In genomic region chr3:10390641-10391373, GRCh38 we compare ENCODE assay signal across 12 cellular contexts.
A peak's percentile ranks its signal among the peaks of the same experiment; 100 is the strongest.
DNase-seq lines count a peak whose midpoint lies in the region; ATAC-seq, FAIRE-seq and TF ChIP-seq lines count a peak whose summit lies in the region.
"Had no signal": no experiment of that assay in that cellular context is flagged by ENCODE, and none has a peak within 500 bp of the region (broad histone marks: within the 10 kb centered on the region; RNA-seq: fewer than 3 reads in every experiment).

No MANE protein-coding gene starts in this region.

- H3K27ac Mint-ChIP-seq in CD8-positive, alpha-beta memory T cell, result peak overlapping the region in 5 of 8 donors; percentile 15 to 75 (median 29)
- peak overlapping the region; percentile 43 for H3K27ac Mint-ChIP-seq in stimulated activated naive B cell treated with anti-CD40 and anti-IgM and Interleukin-4, amounts not matched to agents 10 μg/mL and 1 μg/mL and 100 μg/mL, for 72 hours
- no peak overlapping the region for H3K27ac Mint-ChIP-seq in natural killer cell treated with Interleukin-12 subunit alpha and Interleukin-12 subunit beta and Interleukin-15 and Interleukin-18, amount 100 ng/mL, for 72 hours

- peak overlapping the region; percentile 20; the same call in 1 of the 2 replicates for H3K4me2 ChIP-seq in OCI-LY1 (ENCODE audit: low read length)
- H3K4me2 ChIP-seq in H1 (ENCODE audit: insufficient read depth in 1 of 2, low read depth in 2 of 2, low read length in 2 of 2), result no peak overlapping the region

- no peaks in the 10 kb centered on the region for H3K79me2 ChIP-seq in OCI-LY1 (ENCODE audit: insufficient read depth, low read length)
- no peaks in the 10 kb centered on the region for H3K79me2 ChIP-seq in H1 (ENCODE audit: control insufficient read depth in 1 of 2, insufficient read depth in 2 of 2, low read length in 2 of 2)

- H3F3A ChIP-seq in OCI-LY1 (ENCODE audit: insufficient read depth, low read length), result 0 out of 2 replicates have a peak, but pooled peaks cover 2% of the 10 kb centered on the region

- TF ChIP-seq CTCF in OCI-LY1 (IDR thresholded peaks at IDR 0.05; ENCODE audit: low read length) (no peak), H1 (IDR thresholded peaks at IDR 0.05; ENCODE audit: control extremely low read depth in 1 of 3, insufficient read depth in 1 of 3, low read depth in 1 of 3, low read length in 3 of 3) (no peak), GM13977 (IDR thresholded peaks at IDR 0.05; ENCODE audit: extremely low read depth, insufficient read depth, missing control alignments) (no peak)

- no peak overlapping the region for H3K14ac ChIP-seq in H1 (ENCODE audit: insufficient read length)

- peaks cover 37% of the 10 kb centered on the region for H3K4me1 ChIP-seq in CD8-positive, alpha-beta memory T cell (ENCODE audit: insufficient read depth, low read length)
- peaks cover 42% of the 10 kb centered on the region for H3K4me1 ChIP-seq in OCI-LY1 (ENCODE audit: insufficient read depth, low read length, severe bottlenecking)
- H3K4me1 ChIP-seq in H1 (replicated peaks in 1 of 4; ENCODE audit: control insufficient read depth in 3 of 4, insufficient read depth in 4 of 4, low read length in 3 of 4), result peaks cover 3 to 16% (median 10%) of the 10 kb centered on the region in 4 experiments
- H3K4me1 ChIP-seq: BE2C had no signal

- peaks cover 48 to 65% (median 50%) of the 10 kb centered on the region in 3 donors for H3K4me1 Mint-ChIP-seq in CD8-positive, alpha-beta memory T cell
- peaks cover 65 to 75% of the 10 kb centered on the region in 2 donors for H3K4me1 Mint-ChIP-seq in stimulated activated naive B cell treated with anti-CD40 and anti-IgM and Interleukin-4, amounts not matched to agents 10 μg/mL and 1 μg/mL and 100 μg/mL, for 72 hours
- H3K4me1 Mint-ChIP-seq in natural killer cell treated with Interleukin-12 subunit alpha and Interleukin-12 subunit beta and Interleukin-15 and Interleukin-18, amount 100 ng/mL, for 72 hours (ENCODE audit: low read depth in 2 of 2), result peaks cover 0 to 9% of the 10 kb centered on the region in 2 donors

- no peaks in the 10 kb centered on the region for H3K36me3 ChIP-seq in CD8-positive, alpha-beta memory T cell (ENCODE audit: insufficient read depth, low read length)
- no peaks in the 10 kb centered on the region for H3K36me3 ChIP-seq in OCI-LY1 (ENCODE audit: insufficient read depth, low read length)
- no peaks in the 10 kb centered on the region for H3K36me3 ChIP-seq in H1 (ENCODE audit: control insufficient read depth in 2 of 4, insufficient read depth in 4 of 4, low read length in 3 of 4)
- H3K36me3 ChIP-seq: BE2C had no signal

- no peaks in the 10 kb centered on the region for H3K23me2 ChIP-seq in H1 (ENCODE audit: low read depth, low read length)

- no peaks in the 10 kb centered on the region for H3K79me1 ChIP-seq in H1 (ENCODE audit: low read depth, low read length)

- DNase-seq in CD8-positive, alpha-beta memory T cell, result no peak
- no peak for DNase-seq in H1 (ENCODE audit: low read depth in 1 of 2, low spot score in 2 of 2)
- DNase-seq in stimulated activated naive B cell treated with anti-CD40 and anti-IgM and Interleukin-4, amounts not matched to agents 10 μg/mL and 1 μg/mL and 100 μg/mL, for 72 hours, result no peak
- no peak for DNase-seq in natural killer cell treated with Interleukin-12 subunit alpha and Interleukin-12 subunit beta and Interleukin-15 and Interleukin-18, amount 100 ng/mL, for 72 hours (ENCODE audit: low spot score)
- DNase-seq in GM13977 (ENCODE audit: low spot score), result no peak
- DNase-seq: BE2C, DMS53, GM23248, NCI-H1930, NCI-H510A treated with DMSO at 0.1 percent for 48 hours had no signal

- no peak overlapping the region for H3K27ac ChIP-seq in CD8-positive, alpha-beta memory T cell (ENCODE audit: low read depth, low read length)
- H3K27ac ChIP-seq in OCI-LY1 (ENCODE audit: low read depth, low read length, poor library complexity, severe bottlenecking) (peak overlapping the region; percentile 77), H1 (ENCODE audit: low read depth, low read length) (no peak overlapping the region)
- H3K27ac ChIP-seq: GM23248 had no signal

- no peaks in the 10 kb centered on the region for H3K36me3 Mint-ChIP-seq in CD8-positive, alpha-beta memory T cell
- H3K36me3 Mint-ChIP-seq in stimulated activated naive B cell treated with anti-CD40 and anti-IgM and Interleukin-4, amounts not matched to agents 10 μg/mL and 1 μg/mL and 100 μg/mL, for 72 hours, result peaks cover 28 to 38% of the 10 kb centered on the region in 2 donors
- no peaks in the 10 kb centered on the region for H3K36me3 Mint-ChIP-seq in natural killer cell treated with Interleukin-12 subunit alpha and Interleukin-12 subunit beta and Interleukin-15 and Interleukin-18, amount 100 ng/mL, for 72 hours

- CTCF ChIA-PET in CD8-positive, alpha-beta memory T cell (lab: Charles Lee), result interaction anchor here (1.2 kb wide), 1 partner anchor 14 kb away, joined by 3 read pairs; no protein-coding TSS in a partner anchor
- CTCF ChIA-PET in H1 (lab: Charles Lee; ENCODE audit: partially characterized antibody), result interaction anchor here (0.6 to 2.6 kb wide), 4 partner anchors 9 to 368 kb away, joined by 3 to 6 read pairs (median 4); no protein-coding TSS in a partner anchor

- no peaks in the 10 kb centered on the region for H3K9me3 Mint-ChIP-seq in CD8-positive, alpha-beta memory T cell
- H3K9me3 Mint-ChIP-seq in stimulated activated naive B cell treated with anti-CD40 and anti-IgM and Interleukin-4, amounts not matched to agents 10 μg/mL and 1 μg/mL and 100 μg/mL, for 72 hours, result peaks cover 27 to 32% of the 10 kb centered on the region in 2 donors
- H3K9me3 Mint-ChIP-seq in natural killer cell treated with Interleukin-12 subunit alpha and Interleukin-12 subunit beta and Interleukin-15 and Interleukin-18, amount 100 ng/mL, for 72 hours, result no peaks in the 10 kb centered on the region

- no peaks in the 10 kb centered on the region for H3K9me3 ChIP-seq in CD8-positive, alpha-beta memory T cell (ENCODE audit: low read length)
- H3K9me3 ChIP-seq in OCI-LY1 (ENCODE audit: low read length) (no peaks in the 10 kb centered on the region), H1 (ENCODE audit: insufficient read depth in 2 of 2, low read depth in 1 of 2, low read length in 1 of 2) (peaks cover 35% of the 10 kb centered on the region in 2 experiments)
- H3K9me3 ChIP-seq: BE2C had no signal

- no peak overlapping the region for H2BK15ac ChIP-seq in H1 (ENCODE audit: low read length)

- 0 out of 2 replicates have a peak overlapping the region, but pooled peaks have one; percentile 50 for H2BK12ac ChIP-seq in H1 (ENCODE audit: low read depth, low read length)

- no peak overlapping the region for H2AK5ac ChIP-seq in H1 (ENCODE audit: low read depth, low read length)

- TF ChIP-seq EP300 in H1 (IDR thresholded peaks at IDR 0.05; ENCODE audit: borderline replicate concordance in 1 of 2, low read depth in 2 of 2, low read length in 2 of 2), result no peak

- H2BK20ac ChIP-seq in H1 (ENCODE audit: low read length), result no peak overlapping the region; the same call in 1 of the 2 replicates

- no peak overlapping the region for H2BK120ac ChIP-seq in H1 (replicated peaks; ENCODE audit: low read depth, low read length)

- peak overlapping the region in 1 of 7 donors; percentile 78 for H3K4me3 Mint-ChIP-seq in CD8-positive, alpha-beta memory T cell
- peak overlapping the region in 1 of 2 donors; percentile 55 for H3K4me3 Mint-ChIP-seq in stimulated activated naive B cell treated with anti-CD40 and anti-IgM and Interleukin-4, amounts not matched to agents 10 μg/mL and 1 μg/mL and 100 μg/mL, for 72 hours
- no peak overlapping the region for H3K4me3 Mint-ChIP-seq in natural killer cell treated with Interleukin-12 subunit alpha and Interleukin-12 subunit beta and Interleukin-15 and Interleukin-18, amount 100 ng/mL, for 72 hours

- H3K4ac ChIP-seq in H1 (replicated peaks; ENCODE audit: insufficient read length, low read depth, low read length), result no peak overlapping the region

- POLR2A ChIA-PET in CD8-positive, alpha-beta memory T cell (lab: Charles Lee), result no interaction called here
- POLR2A ChIA-PET in H1 (lab: Charles Lee; ENCODE audit: partially characterized antibody), result no interaction called here

- H4K5ac ChIP-seq in H1 (ENCODE audit: insufficient read length, low read depth, low read length), result no peak overlapping the region

- no peak overlapping the region for H4K8ac ChIP-seq in H1 (ENCODE audit: extremely low read depth, insufficient read depth, low read length)

- ATAC-seq in stimulated activated naive B cell treated with anti-CD40 and anti-IgM and Interleukin-4, amounts not matched to agents 10 μg/mL and 1 μg/mL and 100 μg/mL, for 72 hours (replicated peaks), result peak; percentile 4 to 18
- ATAC-seq in GM19035 (IDR thresholded peaks at IDR 0.05; ENCODE audit: unreplicated experiment), result no peak
- ATAC-seq in natural killer cell treated with Interleukin-12 subunit alpha and Interleukin-12 subunit beta and Interleukin-15 and Interleukin-18, amount 100 ng/mL, for 72 hours, result no peak

- H3K9me2 ChIP-seq in OCI-LY1 (ENCODE audit: low read depth, low read length), result no peaks in the 10 kb centered on the region

- no peak overlapping the region for H4K91ac ChIP-seq in H1 (replicated peaks; ENCODE audit: insufficient read length, low read length)

- H3K9ac ChIP-seq in OCI-LY1 (ENCODE audit: low read length) (peak overlapping the region; percentile 5; the same call in 1 of the 2 replicates), H1 (replicated peaks in 1 of 4; ENCODE audit: extremely low read depth in 1 of 4, low read depth in 3 of 4, low read length in 3 of 4) (no peak overlapping the region)
- H3K9ac ChIP-seq: GM23248 had no signal

- no peak for TF ChIP-seq POLR2A in H1 (IDR thresholded peaks at IDR 0.05; ENCODE audit: control extremely low read depth in 1 of 2, low read depth in 2 of 2, low read length in 2 of 2)

- H2AFZ ChIP-seq in OCI-LY1 (ENCODE audit: low read length) (no peak overlapping the region), H1 (ENCODE audit: low read length) (no peak overlapping the region)
- H2AFZ ChIP-seq: GM23248 had no signal

- TF ChIP-seq RAD21 in H1 (IDR thresholded peaks at IDR 0.05 in 1 of 2, conservative IDR thresholded peaks at IDR 0.05 in 1 of 2; ENCODE audit: low read depth in 2 of 2, low read length in 2 of 2), result no peak

- no peaks in the 10 kb centered on the region for H3K27me3 ChIP-seq in CD8-positive, alpha-beta memory T cell (ENCODE audit: insufficient read depth, low read length, poor library complexity, severe bottlenecking)
- H3K27me3 ChIP-seq in OCI-LY1 (ENCODE audit: insufficient read depth, low read length) (no peaks in the 10 kb centered on the region), H1 (replicated peaks in 1 of 4; ENCODE audit: control insufficient read depth in 3 of 4, extremely low read depth in 1 of 4, insufficient read depth in 3 of 4, low read length in 3 of 4) (no peaks in the 10 kb centered on the region)
- H3K27me3 ChIP-seq: BE2C had no signal

- WGBS in H1 (ENCODE audit: extremely low coverage in 1 of 2, insufficient coverage in 1 of 2, insufficient read length in 1 of 2, insufficient replicate concordance in 2 of 2, low coverage in 1 of 2, low lambda C conversion rate in 2 of 2, missing lambda C conversion rate in 1 of 2), 2 experiments, result 90% methylated on average over 7 of the region's 7 CpGs; no CpG with 5 or more reads in 1 of the 2 experiments

- no peaks in the 10 kb centered on the region for H3K27me3 Mint-ChIP-seq in CD8-positive, alpha-beta memory T cell
- H3K27me3 Mint-ChIP-seq in stimulated activated naive B cell treated with anti-CD40 and anti-IgM and Interleukin-4, amounts not matched to agents 10 μg/mL and 1 μg/mL and 100 μg/mL, for 72 hours, result no peaks in the 10 kb centered on the region
- H3K27me3 Mint-ChIP-seq in natural killer cell treated with Interleukin-12 subunit alpha and Interleukin-12 subunit beta and Interleukin-15 and Interleukin-18, amount 100 ng/mL, for 72 hours, result peaks cover 0 to 3% of the 10 kb centered on the region in 2 donors

- in situ Hi-C loops in GM13977 (cut with MboI; ENCODE audit: low pct_unique_long_range_greater_than_20kb, low sequenced_read_pairs, unreplicated experiment), result no loop called here

- H3K4me3 ChIP-seq in CD8-positive, alpha-beta memory T cell (ENCODE audit: low read length), result no peak overlapping the region
- H3K4me3 ChIP-seq in OCI-LY1 (ENCODE audit: low read depth, low read length, poor library complexity, severe bottlenecking) (peak overlapping the region; percentile 0), H1 (ENCODE audit: extremely low read depth in 1 of 4, insufficient read depth in 2 of 4, low read depth in 3 of 4, low read length in 4 of 4) (no peak overlapping the region)
- H3K4me3 ChIP-seq: GM23248 had no signal

- no peak overlapping the region for H3K23ac ChIP-seq in H1 (ENCODE audit: insufficient read length)

- no peak overlapping the region for H3K56ac ChIP-seq in H1 (replicated peaks; ENCODE audit: insufficient read length, low read depth, low read length)

- no peak for FAIRE-seq in H1 (lab: Jason Lieb, UNC)

- no peaks in the 10 kb centered on the region for H4K20me1 ChIP-seq in OCI-LY1 (ENCODE audit: insufficient read depth, low read length)
- no peaks in the 10 kb centered on the region for H4K20me1 ChIP-seq in H1 (replicated peaks in 1 of 2; ENCODE audit: control insufficient read depth in 1 of 2, insufficient read depth in 2 of 2, low read length in 2 of 2)

- no peak overlapping the region for H2BK5ac ChIP-seq in H1 (ENCODE audit: low read depth, low read length)

- H3K18ac ChIP-seq in H1 (ENCODE audit: extremely low read depth, low read length), result no peak overlapping the region

Comparison
In these comparisons a context has a peak if more than half of its experiments do, and no peak if none do; other contexts are left out.
1. H3K27ac Mint-ChIP-seq: peak in CD8-positive, alpha-beta memory T cell (5 of 8) and stimulated activated naive B cell treated with anti-CD40 and anti-IgM and Interleukin-4, amounts not matched to agents 10 μg/mL and 1 μg/mL and 100 μg/mL, for 72 hours (single experiment); none in natural killer cell treated with Interleukin-12 subunit alpha and Interleukin-12 subunit beta and Interleukin-15 and Interleukin-18, amount 100 ng/mL, for 72 hours (0 of 2).
2. ATAC-seq: peak in stimulated activated naive B cell treated with anti-CD40 and anti-IgM and Interleukin-4, amounts not matched to agents 10 μg/mL and 1 μg/mL and 100 μg/mL, for 72 hours (2 of 2); none in GM19035 (single experiment) and natural killer cell treated with Interleukin-12 subunit alpha and Interleukin-12 subunit beta and Interleukin-15 and Interleukin-18, amount 100 ng/mL, for 72 hours (0 of 2).